17 cellular contexts compared by ENCODE assay signal in genomic region chr1:25537148-25537831, GRCh38.
"Had no signal": no experiment of that assay in that cellular context is flagged by ENCODE, and none has a peak within 500 bp of the region (broad histone marks: within the 10 kb centered on the region; RNA-seq: fewer than 3 reads in every experiment).

No MANE protein-coding gene starts in this region.

- H3K36me3 ChIP-seq: cardiac muscle cell, gastrocnemius medialis, neural progenitor cell, ovary, thoracic aorta had no signal

- H3K27ac Mint-ChIP-seq: activated naive CD4-positive, alpha-beta T cell treated with anti-CD3 and anti-CD28 coated beads, Interleukin-2, amount 50 U/mL, for 24 hours; endodermal cell; T-helper 2 cell treated with Interferon-gamma antibody and Interleukin-4, amounts not matched to agents 5 μg/mL and 100 μg/mL, for 36 hours had no signal

- H3K4me3 Mint-ChIP-seq: activated naive CD4-positive, alpha-beta T cell treated with anti-CD3 and anti-CD28 coated beads, Interleukin-2, amount 50 U/mL, for 24 hours; endodermal cell; neural progenitor cell; T-helper 2 cell treated with Interferon-gamma antibody and Interleukin-4, amounts not matched to agents 5 μg/mL and 100 μg/mL, for 36 hours had no signal

- H2AFZ ChIP-seq: neural progenitor cell had no signal

- FAIRE-seq: urothelium cell line had no signal

- H3K4me1 ChIP-seq: gastrocnemius medialis had no signal

- H3K9ac ChIP-seq: neural progenitor cell had no signal

- H3K27me3 ChIP-seq: cardiac muscle cell, dorsolateral prefrontal cortex, gastrocnemius medialis, neural progenitor cell, ovary had no signal

- H3K9me3 ChIP-seq: gastrocnemius medialis, ovary, thoracic aorta had no signal

- H3K27me3 Mint-ChIP-seq: activated naive CD4-positive, alpha-beta T cell treated with anti-CD3 and anti-CD28 coated beads, Interleukin-2, amount 50 U/mL, for 24 hours had no signal

- ATAC-seq: activated CD4-positive, CD25-positive, alpha-beta regulatory T cell treated with anti-CD3 and anti-CD28 coated beads, Interleukin-2, amount 50 U/mL, for 24 hours; gastrocnemius medialis; left lobe of liver; sciatic nerve had no signal

- H3K36me3 Mint-ChIP-seq: activated naive CD4-positive, alpha-beta T cell treated with anti-CD3 and anti-CD28 coated beads, Interleukin-2, amount 50 U/mL, for 24 hours; neural progenitor cell had no signal

- H3K4me1 Mint-ChIP-seq: endodermal cell had no signal

- H3K9me3 Mint-ChIP-seq: activated naive CD4-positive, alpha-beta T cell treated with anti-CD3 and anti-CD28 coated beads, Interleukin-2, amount 50 U/mL, for 24 hours; endodermal cell; neural progenitor cell; T-helper 2 cell treated with Interferon-gamma antibody and Interleukin-4, amounts not matched to agents 5 μg/mL and 100 μg/mL, for 36 hours had no signal

- H3K4me2 ChIP-seq: neural progenitor cell had no signal

- H3K27ac ChIP-seq: cardiac muscle cell, gastrocnemius medialis, neural progenitor cell, ovary, thoracic aorta had no signal

- H3K4me3 ChIP-seq: cardiac muscle cell, dorsolateral prefrontal cortex, gastrocnemius medialis, neural progenitor cell, ovary, thoracic aorta had no signal

- DNase-seq: activated effector memory CD4-positive, alpha-beta T cell treated with anti-CD3 and anti-CD28 coated beads, Interleukin-2, amount 50 U/mL, for 16 hours; dorsolateral prefrontal cortex; endodermal cell; gastrocnemius medialis; islet precursor cell; mammary epithelial cell; ovary; stimulated activated CD4-positive, alpha-beta T cell treated with anti-CD3 and anti-CD28 coated beads, Interleukin-1b, Interleukin-23, amount 100 ng/mL, for 48 hours had no signal
